11 cellular contexts compared by ENCODE assay signal in genomic region chr20:5128886-5129285, GRCh38. TPM values are rescaled to one million over a fixed set of nuclear protein-coding genes. Genes with fewer than 3 reads are reported as not detected.
A peak's percentile ranks its signal among the peaks of the same experiment; 100 is the strongest.
DNase-seq lines count a peak whose midpoint lies in the region; ATAC-seq and TF ChIP-seq lines count a peak whose summit lies in the region.
"Had no signal": no experiment of that assay in that cellular context is flagged by ENCODE, and none has a peak within 500 bp of the region (broad histone marks: within the 10 kb centered on the region; RNA-seq: fewer than 3 reads in every experiment).

No MANE protein-coding gene starts in this region.

- H2AFZ ChIP-seq in GM23248, result no peak overlapping the region

- peaks cover 9% of the 10 kb centered on the region; the same call in 1 of the 2 replicates for H3F3A ChIP-seq in GM23248 (ENCODE audit: insufficient read depth)

- peak overlapping the region in 7 of 11 experiments; percentile 5 to 95 (median 93); a peak in 7 of 22 replicates for H3K9ac ChIP-seq in BLaER1 treated with 17β-estradiol and CSF1 and Interleukin-3, amounts not matched to agents 10 nM and 100 nM
- H3K9ac ChIP-seq in GM23248, result no peak overlapping the region

- H3K9me3 ChIP-seq in BLaER1 treated with 17β-estradiol and CSF1 and Interleukin-3, amounts not matched to agents 10 nM and 100 nM (replicated peaks in 1 of 11), result no peaks in the 10 kb centered on the region
- H3K9me3 ChIP-seq in GM23248 (ENCODE audit: low read depth) (no peaks in the 10 kb centered on the region), WERI-Rb-1 (ENCODE audit: severe bottlenecking) (no peaks in the 10 kb centered on the region)
- H3K9me3 ChIP-seq: lower lobe of right lung had no signal

- peaks cover 69% of the 10 kb centered on the region for H3K79me2 ChIP-seq in GM23248 (ENCODE audit: insufficient read depth)

- H3K4me1 ChIP-seq in BLaER1 treated with 17β-estradiol and CSF1 and Interleukin-3, amounts not matched to agents 10 nM and 100 nM, result peaks cover 30 to 42% (median 36%) of the 10 kb centered on the region in 10 experiments
- peaks cover 16% of the 10 kb centered on the region for H3K4me1 ChIP-seq in GM23248 (ENCODE audit: insufficient read depth)

- H3K4me2 ChIP-seq in BLaER1 treated with 17β-estradiol and CSF1 and Interleukin-3, amounts not matched to agents 10 nM and 100 nM, result peak overlapping the region; percentile 80 to 98 (median 89)
- H3K4me2 ChIP-seq in GM23248 (ENCODE audit: unreplicated experiment), result no peak overlapping the region

- no peak for ATAC-seq in activated naive CD4-positive, alpha-beta T cell treated with anti-CD3 and anti-CD28 coated beads, Interleukin-2, amount 50 U/mL, for 72 hours
- ATAC-seq in naive thymus-derived CD8-positive, alpha-beta T cell, result no peak
- ATAC-seq in HG03432 (IDR thresholded peaks at IDR 0.05; ENCODE audit: unreplicated experiment) (no peak), GM19328 (IDR thresholded peaks at IDR 0.05; ENCODE audit: unreplicated experiment) (no peak)
- ATAC-seq: lower lobe of right lung had no signal

- H3K27ac ChIP-seq in BLaER1 treated with 17β-estradiol and CSF1 and Interleukin-3, amounts not matched to agents 10 nM and 100 nM, result peak overlapping the region in 2 of 11 experiments; percentile 86 to 91; a peak in 2 of 22 replicates
- H3K27ac ChIP-seq in GM23248 (no peak overlapping the region), WERI-Rb-1 (no peak overlapping the region)

- peaks cover 0 to 16% (median 4%) of the 10 kb centered on the region in 11 experiments; a peak in 5 of 22 replicates for H3K36me3 ChIP-seq in BLaER1 treated with 17β-estradiol and CSF1 and Interleukin-3, amounts not matched to agents 10 nM and 100 nM
- H3K36me3 ChIP-seq in GM23248 (ENCODE audit: low read depth) (no peaks in the 10 kb centered on the region), WERI-Rb-1 (peaks cover 15% of the 10 kb centered on the region)
- H3K36me3 ChIP-seq: lower lobe of right lung had no signal

- POLR2A ChIA-PET in naive thymus-derived CD8-positive, alpha-beta T cell (lab: Charles Lee), result interaction anchor here (1.0 kb wide), 2 partner anchors 13 to 41 kb away, joined by 3 to 4 read pairs; no protein-coding TSS in a partner anchor

- 74 to 75% methylated on average over 6 of the region's 6 CpGs for WGBS in GM23248 (ENCODE audit: low coverage in 1 of 2, low lambda C conversion rate in 2 of 2, missing lambda C conversion rate in 2 of 2), 2 experiments

- H3K4me3 Mint-ChIP-seq in naive thymus-derived CD8-positive, alpha-beta T cell, result peak overlapping the region; percentile 33 to 99 (median 94)

- DNase-seq in GM23248 (peak; percentile 25), NCI-H524 treated with DMSO at 0.1 percent for 48 hours (lab: John Stamatoyannopoulos, UW) (no peak), WERI-Rb-1 (no peak)
- DNase-seq in activated naive CD4-positive, alpha-beta T cell treated with anti-CD3 and anti-CD28 coated beads, Interleukin-2, amount 50 U/mL, for 72 hours (ENCODE audit: low spot score in 2 of 2), result no peak
- DNase-seq in naive thymus-derived CD8-positive, alpha-beta T cell, result no peak
- DNase-seq: activated CD4-positive, CD25-positive, alpha-beta regulatory T cell; lower lobe of right lung; NCI-H1417 treated with DMSO at 0.1 percent for 48 hours had no signal

- H3K4me1 Mint-ChIP-seq in naive thymus-derived CD8-positive, alpha-beta T cell, result peaks cover 20 to 53% (median 41%) of the 10 kb centered on the region in 4 donors

- no peaks in the 10 kb centered on the region for H3K9me2 ChIP-seq in GM23248 (ENCODE audit: insufficient read depth)

- H3K27me3 ChIP-seq in BLaER1 treated with 17β-estradiol and CSF1 and Interleukin-3, amounts not matched to agents 10 nM and 100 nM, result no peaks in the 10 kb centered on the region
- H3K27me3 ChIP-seq in GM23248 (replicated peaks; ENCODE audit: insufficient read depth), result no peaks in the 10 kb centered on the region
- H3K27me3 ChIP-seq in WERI-Rb-1 (ENCODE audit: insufficient read depth, low read depth, severe bottlenecking), result no peaks in the 10 kb centered on the region

- peak overlapping the region in 1 of 10 experiments; percentile 87; a peak in 1 of 20 replicates for H3K4me3 ChIP-seq in BLaER1 treated with 17β-estradiol and CSF1 and Interleukin-3, amounts not matched to agents 10 nM and 100 nM
- H3K4me3 ChIP-seq in GM23248 (no peak overlapping the region), WERI-Rb-1 (ENCODE audit: low read depth, low read length) (no peak overlapping the region)

- H4K20me1 ChIP-seq in BLaER1 treated with 17β-estradiol and CSF1 and Interleukin-3, amounts not matched to agents 10 nM and 100 nM, result peaks cover 4 to 55% (median 32%) of the 10 kb centered on the region in 11 experiments; a peak in 15 of 22 replicates
- H4K20me1 ChIP-seq in GM23248 (ENCODE audit: insufficient read depth), result no peaks in the 10 kb centered on the region

- in situ Hi-C loops in GM23248 (cut with MboI), result no loop called here

- TF ChIP-seq CTCF in WERI-Rb-1 (IDR thresholded peaks at IDR 0.05; ENCODE audit: low read depth, low read length), result no peak

- H3K9me3 Mint-ChIP-seq in activated naive CD4-positive, alpha-beta T cell treated with anti-CD3 and anti-CD28 coated beads, Interleukin-2, amount 50 U/mL, for 72 hours, result no peaks in the 10 kb centered on the region
- no peaks in the 10 kb centered on the region for H3K9me3 Mint-ChIP-seq in naive thymus-derived CD8-positive, alpha-beta T cell

- H3K27ac Mint-ChIP-seq in activated naive CD4-positive, alpha-beta T cell treated with anti-CD3 and anti-CD28 coated beads, Interleukin-2, amount 50 U/mL, for 72 hours, result peak overlapping the region; percentile 6 to 97
- H3K27ac Mint-ChIP-seq in naive thymus-derived CD8-positive, alpha-beta T cell, result peak overlapping the region; percentile 58 to 99 (median 98)

- peaks cover 13 to 23% of the 10 kb centered on the region in 2 donors for H3K36me3 Mint-ChIP-seq in activated naive CD4-positive, alpha-beta T cell treated with anti-CD3 and anti-CD28 coated beads, Interleukin-2, amount 50 U/mL, for 72 hours
- peaks cover 0 to 29% (median 0%) of the 10 kb centered on the region in 3 donors for H3K36me3 Mint-ChIP-seq in naive thymus-derived CD8-positive, alpha-beta T cell

- no peaks in the 10 kb centered on the region for H3K27me3 Mint-ChIP-seq in naive thymus-derived CD8-positive, alpha-beta T cell

RNA-seq across cellular contexts. Expression of gene CDS2, which starts 2.1 kb away (rescaled TPM):
- total RNA-seq in GM23248 (2014; rRNA removed; shearing (Covaris generic)), result 31.6 and 37.1 TPM in 2 replicates
- polyA plus RNA-seq in GM23248 (2016; fragmentation: Nextera tagmentation; extraction: Ambion mirVana), result 29.4 and 32.1 TPM in 2 replicates
- 10 to 100 TPM; 40.3 to 40.8 TPM for total RNA-seq in activated naive CD4-positive, alpha-beta T cell treated with anti-CD3 and anti-CD28 coated beads, Interleukin-2, amount 50 U/mL, for 72 hours
- total RNA-seq in naive thymus-derived CD8-positive, alpha-beta T cell, result 10 to 100 TPM; 56.8 to 60.7 TPM
- polyA plus RNA-seq in naive thymus-derived CD8-positive, alpha-beta T cell, result 10 to 100 TPM; 32.3 to 47.3 (median 39.7) TPM

RNA-seq across cellular contexts. Expression of gene PCNA, which starts 9.1 kb away (rescaled TPM):
- 116 and 117 TPM in 2 replicates for total RNA-seq in GM23248 (2014; rRNA removed; shearing (Covaris generic))
- polyA plus RNA-seq in GM23248 (2016; fragmentation: Nextera tagmentation; extraction: Ambion mirVana), result 84.8 and 88.1 TPM in 2 replicates
- 100 to 1,000 TPM; 484 to 697 TPM for total RNA-seq in activated naive CD4-positive, alpha-beta T cell treated with anti-CD3 and anti-CD28 coated beads, Interleukin-2, amount 50 U/mL, for 72 hours
- total RNA-seq in naive thymus-derived CD8-positive, alpha-beta T cell, result 10 to 100 TPM; 39.4 to 44.3 TPM
- 10 to 100 TPM; 41.8 to 57.1 (median 44.6) TPM for polyA plus RNA-seq in naive thymus-derived CD8-positive, alpha-beta T cell

RNA-seq across cellular contexts. Expression of gene TMEM230, which starts 16.0 kb away (rescaled TPM):
- total RNA-seq in GM23248 (2014; rRNA removed; shearing (Covaris generic)), result 171 and 174 TPM in 2 replicates
- polyA plus RNA-seq in GM23248 (2016; fragmentation: Nextera tagmentation; extraction: Ambion mirVana), result 233 and 249 TPM in 2 replicates
- 10 to 100 TPM; 60.5 to 71.5 TPM for total RNA-seq in activated naive CD4-positive, alpha-beta T cell treated with anti-CD3 and anti-CD28 coated beads, Interleukin-2, amount 50 U/mL, for 72 hours
- 10 to 100 TPM; 67.2 to 69.6 TPM for total RNA-seq in naive thymus-derived CD8-positive, alpha-beta T cell
- 100 to 1,000 TPM; 186 to 278 (median 253) TPM for polyA plus RNA-seq in naive thymus-derived CD8-positive, alpha-beta T cell
